Comparison of ENCODE assay signal across 1 cellular context in the genomic region with DNA sequence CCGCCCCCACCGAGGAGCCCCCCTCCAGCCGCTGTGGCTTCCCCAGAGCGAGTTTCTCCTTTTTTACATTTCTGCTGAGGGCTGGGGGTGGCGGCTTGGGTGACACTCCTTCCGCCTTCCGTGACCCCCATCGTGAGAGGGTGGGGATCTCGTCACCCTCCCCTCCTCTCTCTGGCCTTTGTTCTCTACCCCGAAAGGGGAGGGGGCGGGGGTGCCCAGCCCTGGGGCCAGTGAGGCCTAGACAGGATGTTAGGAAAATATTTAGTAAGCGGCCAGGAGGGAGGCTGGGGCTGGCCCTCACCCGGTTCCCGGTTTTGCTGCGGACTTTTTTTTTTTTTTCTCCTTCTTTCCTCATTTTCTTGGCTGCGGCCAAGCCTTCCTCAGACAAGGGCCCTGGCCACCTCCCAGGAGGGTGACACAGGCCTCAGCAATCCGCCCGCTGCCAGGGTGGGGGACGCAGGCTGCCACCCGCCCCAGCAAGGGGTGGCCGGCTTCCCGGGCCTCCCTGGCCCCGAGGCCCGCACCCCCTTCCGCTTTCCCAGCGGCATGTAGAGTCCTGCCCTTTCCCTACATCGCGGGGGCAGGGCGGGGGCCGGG.
A peak's percentile ranks its signal among the peaks of the same experiment; 100 is the strongest.
TF ChIP-seq lines count a peak whose summit lies in the region.

No MANE protein-coding gene starts in this region.

TF ChIP-seq in IMR-90, 13 proteins besides CTCF, POLR2A, EP300 and RAD21:
- peak; percentile 69 for TF ChIP-seq CHD1 (IDR thresholded peaks at IDR 0.05; ENCODE audit: low read depth, low read length)
- TF ChIP-seq FOS (IDR thresholded peaks at IDR 0.05; ENCODE audit: low read depth, low read length): no peak
